ENCODE assay signal across 2 cellular contexts in the genomic region with DNA sequence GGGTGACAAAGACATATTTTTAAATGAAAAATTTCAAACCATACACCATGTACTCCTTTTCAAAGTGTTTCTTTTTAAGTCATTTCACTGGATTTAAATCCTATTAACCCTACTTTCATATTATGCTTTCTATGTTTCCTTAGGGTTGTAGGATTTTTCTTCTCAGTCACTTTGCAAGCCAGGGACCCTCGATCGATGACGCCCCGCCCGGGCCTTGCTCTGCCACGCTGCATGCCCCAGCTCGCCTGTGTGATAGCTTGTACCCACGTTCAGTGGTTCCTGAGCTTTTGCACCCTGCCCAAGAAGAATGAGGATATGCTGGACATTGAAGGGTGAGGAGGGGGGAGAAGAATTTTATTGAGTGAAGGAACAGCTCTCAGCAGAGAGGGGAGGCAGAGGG.
"Had no signal": no experiment of that assay in that cellular context is flagged by ENCODE, and none has a peak within 500 bp of the region (broad histone marks: within the 10 kb centered on the region; RNA-seq: fewer than 3 reads in every experiment).

No MANE protein-coding gene starts in this region.

- DNase-seq: GDM1, GF-D8 had no signal
